Comparison of ENCODE assay signal across 9 cellular contexts in genomic region chr10:110815354-110816004, GRCh38. TPM values are rescaled to one million over a fixed set of nuclear protein-coding genes. Genes with fewer than 3 reads are reported as not detected.
A peak's percentile ranks its signal among the peaks of the same experiment; 100 is the strongest.
DNase-seq lines count a peak whose midpoint lies in the region; ATAC-seq and TF ChIP-seq lines count a peak whose summit lies in the region.
"Had no signal": no experiment of that assay in that cellular context is flagged by ENCODE, and none has a peak within 500 bp of the region (broad histone marks: within the 10 kb centered on the region; RNA-seq: fewer than 3 reads in every experiment).

No MANE protein-coding gene starts in this region.

- peaks cover 34% of the 10 kb centered on the region for H3K4me1 Mint-ChIP-seq in activated T-cell treated with anti-CD3 and anti-CD28 coated beads, Interleukin-2, amount 50 U/mL, for 72 hours (ENCODE audit: low read depth)
- H3K4me1 Mint-ChIP-seq in stimulated activated naive B cell treated with anti-CD40 and anti-IgM and Interleukin-4, amounts not matched to agents 10 μg/mL and 1 μg/mL and 100 μg/mL, for 72 hours: peaks cover 36 to 37% of the 10 kb centered on the region in 2 donors
- peaks cover 10% of the 10 kb centered on the region for H3K4me1 Mint-ChIP-seq in Calu3 (ENCODE audit: low read depth, unreplicated experiment)

- no peaks in the 10 kb centered on the region for H3K36me3 Mint-ChIP-seq in activated T-cell treated with anti-CD3 and anti-CD28 coated beads, Interleukin-2, amount 50 U/mL, for 72 hours (ENCODE audit: insufficient read depth in 2 of 2)
- H3K36me3 Mint-ChIP-seq in stimulated activated naive B cell treated with anti-CD40 and anti-IgM and Interleukin-4, amounts not matched to agents 10 μg/mL and 1 μg/mL and 100 μg/mL, for 72 hours: no peaks in the 10 kb centered on the region
- no peaks in the 10 kb centered on the region for H3K36me3 Mint-ChIP-seq in Calu3 (ENCODE audit: insufficient read depth, unreplicated experiment)

- peak overlapping the region; percentile 13 for H3K27ac Mint-ChIP-seq in activated T-cell treated with anti-CD3 and anti-CD28 coated beads, Interleukin-2, amount 50 U/mL, for 72 hours
- H3K27ac Mint-ChIP-seq in stimulated activated naive B cell treated with anti-CD40 and anti-IgM and Interleukin-4, amounts not matched to agents 10 μg/mL and 1 μg/mL and 100 μg/mL, for 72 hours: peak overlapping the region; percentile 52
- H3K27ac Mint-ChIP-seq in Calu3 (ENCODE audit: unreplicated experiment): no peak overlapping the region

- ATAC-seq in activated T-cell treated with anti-CD3 and anti-CD28 coated beads, Interleukin-2, amount 50 U/mL, for 72 hours (replicated peaks in 1 of 2): peak; percentile 96 to 97
- peak; percentile 78 for ATAC-seq in HG02642 (IDR thresholded peaks at IDR 0.05; ENCODE audit: poor library complexity, unreplicated experiment)
- peak; percentile 88 to 93 for ATAC-seq in stimulated activated naive B cell treated with anti-CD40 and anti-IgM and Interleukin-4, amounts not matched to agents 10 μg/mL and 1 μg/mL and 100 μg/mL, for 72 hours (replicated peaks)

- TF ChIP-seq POLR2A in uterus (IDR thresholded peaks at IDR 0.05): no peak

- no TSS peak for BruUV-seq in Calu3 (replicated peaks; lab: Mats Ljungman, UMichigan)

- CTCF ChIA-PET in Calu3 (lab: Charles Lee): no interaction called here

- H3K4me1 ChIP-seq in OCI-LY3 (ENCODE audit: low read length) (peaks cover 31% of the 10 kb centered on the region), uterus (peaks cover 7 to 10% of the 10 kb centered on the region in 2 donors)

- no peaks in the 10 kb centered on the region for H4K20me1 ChIP-seq in OCI-LY3 (ENCODE audit: insufficient read depth, low read length)

- no peak overlapping the region for H3K9ac ChIP-seq in OCI-LY3 (ENCODE audit: low read length)

- H3K4me3 ChIP-seq in OCI-LY3 (ENCODE audit: low read length) (no peak overlapping the region), uterus (no peak overlapping the region)

- H3K27ac ChIP-seq in OCI-LY3 (ENCODE audit: low read length) (no peak overlapping the region), uterus (no peak overlapping the region)

- peak overlapping the region; percentile 52 for H3K4me2 ChIP-seq in OCI-LY3 (ENCODE audit: low read length)

- H3K27me3 Mint-ChIP-seq in activated T-cell treated with anti-CD3 and anti-CD28 coated beads, Interleukin-2, amount 50 U/mL, for 72 hours (ENCODE audit: low read depth): no peaks in the 10 kb centered on the region
- H3K27me3 Mint-ChIP-seq in stimulated activated naive B cell treated with anti-CD40 and anti-IgM and Interleukin-4, amounts not matched to agents 10 μg/mL and 1 μg/mL and 100 μg/mL, for 72 hours: no peaks in the 10 kb centered on the region
- H3K27me3 Mint-ChIP-seq in Calu3 (ENCODE audit: unreplicated experiment): no peaks in the 10 kb centered on the region

- peak overlapping the region; percentile 1 to 46 for H3K4me3 Mint-ChIP-seq in activated T-cell treated with anti-CD3 and anti-CD28 coated beads, Interleukin-2, amount 50 U/mL, for 72 hours
- peak overlapping the region in 1 of 2 donors; percentile 47 for H3K4me3 Mint-ChIP-seq in stimulated activated naive B cell treated with anti-CD40 and anti-IgM and Interleukin-4, amounts not matched to agents 10 μg/mL and 1 μg/mL and 100 μg/mL, for 72 hours
- no peak overlapping the region for H3K4me3 Mint-ChIP-seq in Calu3 (ENCODE audit: low read depth, unreplicated experiment)

- H3K9me3 ChIP-seq in OCI-LY3 (ENCODE audit: insufficient read depth, low read length): no peaks in the 10 kb centered on the region
- H3K9me3 ChIP-seq in uterus: no peaks in the 10 kb centered on the region

- no peaks in the 10 kb centered on the region for H3K27me3 ChIP-seq in OCI-LY3 (ENCODE audit: low read depth, low read length)
- no peaks in the 10 kb centered on the region for H3K27me3 ChIP-seq in uterus

- H2AFZ ChIP-seq in OCI-LY3 (ENCODE audit: low read depth, low read length): no peak overlapping the region

- no peaks in the 10 kb centered on the region for H3K79me2 ChIP-seq in OCI-LY3 (ENCODE audit: low read length)

- TF ChIP-seq CTCF in OCI-LY3 (IDR thresholded peaks at IDR 0.05; ENCODE audit: low read depth, low read length) (no peak), uterus (IDR thresholded peaks at IDR 0.05) (no peak), Calu3 (IDR thresholded peaks at IDR 0.05; ENCODE audit: unreplicated experiment) (no peak)

- H3K36me3 ChIP-seq in OCI-LY3 (replicated peaks; ENCODE audit: low read depth, low read length) (no peaks in the 10 kb centered on the region), uterus (no peaks in the 10 kb centered on the region)

- DNase-seq in activated T-cell treated with anti-CD3 and anti-CD28 coated beads, Interleukin-2, amount 50 U/mL, for 72 hours: peak; percentile 37 to 42
- DNase-seq in activated T-cell treated with anti-CD3 and anti-CD28 coated beads for 4 hours (no peak), uterus (no peak), Calu3 (no peak), NCI-H2227 treated with DMSO at 0.1 percent for 48 hours (lab: John Stamatoyannopoulos, UW) (no peak)
- peak; percentile 43 for DNase-seq in stimulated activated naive B cell treated with anti-CD40 and anti-IgM and Interleukin-4, amounts not matched to agents 10 μg/mL and 1 μg/mL and 100 μg/mL, for 72 hours
- DNase-seq: NCI-H1417 had no signal

- intact Hi-C loops in uterus (cut with DNase I; ENCODE audit: low total_unique reads): no loop called here
- intact Hi-C loops in Calu3 (cut with micrococcal nuclease; ENCODE audit: unreplicated experiment): no loop called here

- H3K9me3 Mint-ChIP-seq in activated T-cell treated with anti-CD3 and anti-CD28 coated beads, Interleukin-2, amount 50 U/mL, for 72 hours: no peaks in the 10 kb centered on the region
- H3K9me3 Mint-ChIP-seq in stimulated activated naive B cell treated with anti-CD40 and anti-IgM and Interleukin-4, amounts not matched to agents 10 μg/mL and 1 μg/mL and 100 μg/mL, for 72 hours: no peaks in the 10 kb centered on the region
- H3K9me3 Mint-ChIP-seq in Calu3 (ENCODE audit: low read depth, unreplicated experiment): no peaks in the 10 kb centered on the region

RNA-seq across cellular contexts. Expression of gene PDCD4, which starts 56.2 kb away (rescaled TPM):
- total RNA-seq in activated T-cell treated with anti-CD3 and anti-CD28 coated beads, Interleukin-2, amount 50 U/mL, for 72 hours: 100 to 1,000 TPM; 340 to 386 TPM
- total RNA-seq in uterus (100 to 1,000 TPM in 3 of 4 donors, 10 to 100 TPM in 1; 17.4 to 157 (median 138) TPM), Calu3 (2022) (17.8 and 26.1 TPM in 2 replicates)

Comparison
In these comparisons a context has a peak if more than half of its experiments do, and no peak if none do; other contexts are left out.
1. DNase-seq: peak in activated T-cell treated with anti-CD3 and anti-CD28 coated beads, Interleukin-2, amount 50 U/mL, for 72 hours (2 of 2) and stimulated activated naive B cell treated with anti-CD40 and anti-IgM and Interleukin-4, amounts not matched to agents 10 μg/mL and 1 μg/mL and 100 μg/mL, for 72 hours (single experiment); none in activated T-cell treated with anti-CD3 and anti-CD28 coated beads for 4 hours (single experiment), uterus (0 of 2), Calu3 (single experiment) and NCI-H2227 treated with DMSO at 0.1 percent for 48 hours (single experiment).
2. Peak in every context shown above with its lines, with median percentiles within 50 percentile points of each other: ATAC-seq.